ENCODE assay signal across 2 cellular contexts in genomic region chr7:139523988-139524815, GRCh38.
TF ChIP-seq lines count a peak whose summit lies in the region.

No MANE protein-coding gene starts in this region.

TF ChIP-seq in A549, 52 proteins besides CTCF, POLR2A, EP300 and RAD21:
- TF ChIP-seq PHF8 (IDR thresholded peaks at IDR 0.05; ENCODE audit: borderline replicate concordance, low read depth) (no peak), RNF2 (IDR thresholded peaks at IDR 0.05; ENCODE audit: borderline replicate concordance, low read depth) (no peak), CEBPB (IDR thresholded peaks at IDR 0.05) (no peak), ZFP36 (IDR thresholded peaks at IDR 0.05; ENCODE audit: borderline replicate concordance, partially characterized antibody) (no peak), ESRRA (IDR thresholded peaks at IDR 0.05; ENCODE audit: borderline replicate concordance, low read length) (no peak), GATA3 (IDR thresholded peaks at IDR 0.05; ENCODE audit: borderline replicate concordance) (no peak), RFX5 (IDR thresholded peaks at IDR 0.05) (no peak), SREBF2 (IDR thresholded peaks at IDR 0.05) (no peak), KDM1A (IDR thresholded peaks at IDR 0.05; ENCODE audit: low read depth) (no peak), MAFK (IDR thresholded peaks at IDR 0.05; ENCODE audit: partially characterized antibody) (no peak), POLR2AphosphoS2 (conservative IDR thresholded peaks at IDR 0.05; ENCODE audit: low read length) (no peak), HOXB13 (CRISPR knock-in tag; IDR thresholded peaks at IDR 0.05; ENCODE audit: low read depth) (no peak), RCOR1 (IDR thresholded peaks at IDR 0.05; ENCODE audit: low read depth, low read length) (no peak), FOSB (CRISPR knock-in tag; IDR thresholded peaks at IDR 0.05) (no peak)
- TF ChIP-seq, protein P1, sequence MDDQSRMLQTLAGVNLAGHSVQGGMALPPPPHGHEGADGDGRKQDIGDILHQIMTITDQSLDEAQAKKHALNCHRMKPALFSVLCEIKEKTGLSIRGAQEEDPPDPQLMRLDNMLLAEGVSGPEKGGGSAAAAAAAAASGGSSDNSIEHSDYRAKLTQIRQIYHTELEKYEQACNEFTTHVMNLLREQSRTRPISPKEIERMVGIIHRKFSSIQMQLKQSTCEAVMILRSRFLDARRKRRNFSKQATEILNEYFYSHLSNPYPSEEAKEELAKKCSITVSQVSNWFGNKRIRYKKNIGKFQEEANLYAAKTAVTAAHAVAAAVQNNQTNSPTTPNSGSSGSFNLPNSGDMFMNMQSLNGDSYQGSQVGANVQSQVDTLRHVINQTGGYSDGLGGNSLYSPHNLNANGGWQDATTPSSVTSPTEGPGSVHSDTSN (IDR thresholded peaks at IDR 0.05) = no peak

TF ChIP-seq in HepG2, 621 proteins besides CTCF, POLR2A, EP300 and RAD21:
- TF ChIP-seq ATRX (CRISPR knock-in tag; IDR thresholded peaks at IDR 0.05; ENCODE audit: borderline replicate concordance) (no peak), FIP1L1 (IDR thresholded peaks at IDR 0.05; ENCODE audit: borderline replicate concordance, insufficient read depth, low read depth, low read length) (no peak), GATAD2A (CRISPR knock-in tag; IDR thresholded peaks at IDR 0.05) (no peak), ZNF232 (CRISPR knock-in tag; IDR thresholded peaks at IDR 0.05; ENCODE audit: borderline replicate concordance) (no peak), ATM (IDR thresholded peaks at IDR 0.05; ENCODE audit: borderline replicate concordance) (no peak), MTA1 (CRISPR knock-in tag; IDR thresholded peaks at IDR 0.05; ENCODE audit: borderline replicate concordance) (no peak), ZFY (CRISPR knock-in tag; IDR thresholded peaks at IDR 0.05) (no peak)
- TF ChIP-seq, protein P2, sequence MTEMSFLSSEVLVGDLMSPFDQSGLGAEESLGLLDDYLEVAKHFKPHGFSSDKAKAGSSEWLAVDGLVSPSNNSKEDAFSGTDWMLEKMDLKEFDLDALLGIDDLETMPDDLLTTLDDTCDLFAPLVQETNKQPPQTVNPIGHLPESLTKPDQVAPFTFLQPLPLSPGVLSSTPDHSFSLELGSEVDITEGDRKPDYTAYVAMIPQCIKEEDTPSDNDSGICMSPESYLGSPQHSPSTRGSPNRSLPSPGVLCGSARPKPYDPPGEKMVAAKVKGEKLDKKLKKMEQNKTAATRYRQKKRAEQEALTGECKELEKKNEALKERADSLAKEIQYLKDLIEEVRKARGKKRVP (CRISPR knock-in tag; IDR thresholded peaks at IDR 0.05) = no peak
